ENCODE assay signal across 10 cellular contexts in the genomic region with DNA sequence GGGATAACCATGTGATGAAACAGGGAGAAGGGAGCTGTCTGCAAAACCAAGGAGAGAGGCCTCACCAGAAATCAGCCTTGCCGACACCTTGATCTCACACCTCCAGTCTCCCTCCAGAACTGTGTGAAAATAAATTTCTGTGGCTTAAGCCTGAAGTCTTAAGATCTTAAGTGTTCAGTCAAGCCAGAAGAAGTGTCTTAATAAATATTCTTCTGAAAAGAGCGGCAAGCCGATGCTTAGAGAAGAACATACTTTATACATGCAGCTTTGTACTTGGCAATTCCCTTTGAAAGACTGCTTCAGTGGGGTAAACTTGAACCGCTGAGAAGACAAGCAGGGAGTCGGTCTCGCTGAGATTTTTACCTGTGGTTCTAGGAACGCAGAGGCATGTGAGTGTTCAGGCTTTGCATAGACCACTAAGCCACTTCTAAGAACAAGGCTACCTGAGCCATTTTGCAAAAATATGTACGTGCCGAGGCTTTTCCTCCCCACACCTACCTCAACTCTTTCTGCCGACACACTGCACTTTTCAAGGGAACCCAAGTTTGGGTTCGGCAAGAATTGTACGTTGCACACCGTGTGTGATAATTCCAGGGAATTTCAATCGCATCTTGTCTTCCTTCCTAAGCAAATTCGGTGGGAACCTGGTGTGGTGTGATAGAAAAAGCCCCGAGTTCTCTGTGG. TPM values are rescaled to one million over a fixed set of nuclear protein-coding genes. Genes with fewer than 3 reads are reported as not detected.
A peak's percentile ranks its signal among the peaks of the same experiment; 100 is the strongest.
DNase-seq lines count a peak whose midpoint lies in the region; ATAC-seq and TF ChIP-seq lines count a peak whose summit lies in the region.
"Had no signal": no experiment of that assay in that cellular context is flagged by ENCODE, and none has a peak within 500 bp of the region (broad histone marks: within the 10 kb centered on the region; RNA-seq: fewer than 3 reads in every experiment).

No MANE protein-coding gene starts in this region.

- H3K4me2 ChIP-seq in DOHH2 (ENCODE audit: low read length), result peak overlapping the region; percentile 95

- H3K9me2 ChIP-seq in DOHH2 (replicated peaks; ENCODE audit: control insufficient read depth, low read length), result no peaks in the 10 kb centered on the region

- peaks cover 71% of the 10 kb centered on the region for H3K36me3 ChIP-seq in DOHH2 (ENCODE audit: control insufficient read depth, low read length)
- no peaks in the 10 kb centered on the region for H3K36me3 ChIP-seq in RWPE2 (ENCODE audit: low read depth)
- peaks cover 0 to 64% of the 10 kb centered on the region in 2 donors for H3K36me3 ChIP-seq in psoas muscle (ENCODE audit: insufficient read depth in 1 of 2, low read depth in 1 of 2)

- peaks cover 11% of the 10 kb centered on the region; the same call in 1 of the 2 replicates for H4K20me1 ChIP-seq in DOHH2 (ENCODE audit: control insufficient read depth, insufficient read depth, low read depth, low read length)

- no peak for ATAC-seq in RWPE2 (ENCODE audit: low read depth)
- ATAC-seq in psoas muscle, result no peak
- no peak for ATAC-seq in HG03565 (IDR thresholded peaks at IDR 0.05; ENCODE audit: unreplicated experiment)

- peaks cover 96% of the 10 kb centered on the region for H3K4me1 Mint-ChIP-seq in activated naive CD8-positive, alpha-beta T cell treated with anti-CD3 and anti-CD28 coated beads for 36 hours

- WGBS in psoas muscle, 3 donors, result 93 to 95% (median 94%) methylated on average over 16 of the region's 16 CpGs

- H3K4me1 ChIP-seq in DOHH2 (ENCODE audit: control insufficient read depth, low read length) (peaks cover 73% of the 10 kb centered on the region), RWPE2 (ENCODE audit: insufficient read depth, poor library complexity, severe bottlenecking) (peaks cover 34% of the 10 kb centered on the region), psoas muscle (peaks cover 25% of the 10 kb centered on the region)

- peaks cover 34% of the 10 kb centered on the region for H3F3A ChIP-seq in DOHH2 (ENCODE audit: control insufficient read depth, insufficient read depth)

- H3K27me3 ChIP-seq in DOHH2 (ENCODE audit: control insufficient read depth, low read length) (no peaks in the 10 kb centered on the region), RWPE2 (ENCODE audit: insufficient read depth, poor library complexity, severe bottlenecking) (no peaks in the 10 kb centered on the region), psoas muscle (ENCODE audit: insufficient read depth in 3 of 3, low read length in 2 of 3) (no peaks in the 10 kb centered on the region)

- H3K27ac ChIP-seq in DOHH2 (ENCODE audit: low read depth, low read length) (peak overlapping the region; percentile 91), RWPE2 (ENCODE audit: poor library complexity, severe bottlenecking) (peak overlapping the region; percentile 93), psoas muscle (no peak overlapping the region)

- no peak for DNase-seq in RWPE2 (ENCODE audit: low spot score)
- peak; percentile 43 for DNase-seq in activated naive CD8-positive, alpha-beta T cell treated with anti-CD3 and anti-CD28 coated beads for 36 hours
- DNase-seq in psoas muscle, result no peak
- DNase-seq in HCEC 1CT, result no peak
- no peak for DNase-seq in NCI-H2196 (lab: John Stamatoyannopoulos, UW; ENCODE audit: unreplicated experiment)
- DNase-seq in NCI-H82 (lab: John Stamatoyannopoulos, UW), result no peak
- DNase-seq: NCI-H1417; stimulated activated CD8-positive, alpha-beta memory T cell treated with anti-CD3 and anti-CD28 coated beads, Interleukin-4, amount 100 ng/mL, for 48 hours had no signal

- intact Hi-C loops in psoas muscle (cut with DNase I), result loop anchor here (5.0 to 10.0 kb wide), 4 partner anchors 153 to 982 kb away; no protein-coding TSS in a partner anchor

- peak overlapping the region; percentile 90 for H3K4me3 ChIP-seq in DOHH2 (ENCODE audit: low read length)
- no peak overlapping the region for H3K4me3 ChIP-seq in RWPE2 (ENCODE audit: severe bottlenecking)
- peak overlapping the region; percentile 80 for H3K4me3 ChIP-seq in psoas muscle

- peaks cover 5% of the 10 kb centered on the region for H3K27me3 Mint-ChIP-seq in activated naive CD8-positive, alpha-beta T cell treated with anti-CD3 and anti-CD28 coated beads for 36 hours

- peaks cover 13% of the 10 kb centered on the region for H3K36me3 Mint-ChIP-seq in activated naive CD8-positive, alpha-beta T cell treated with anti-CD3 and anti-CD28 coated beads for 36 hours

- no peaks in the 10 kb centered on the region for H3K9me3 Mint-ChIP-seq in activated naive CD8-positive, alpha-beta T cell treated with anti-CD3 and anti-CD28 coated beads for 36 hours

- no peak for TF ChIP-seq CTCF in DOHH2 (IDR thresholded peaks at IDR 0.05; ENCODE audit: low read depth, low read length, poor library complexity, severe bottlenecking)
- no peak for TF ChIP-seq CTCF in RWPE2 (IDR thresholded peaks at IDR 0.05; ENCODE audit: poor library complexity, severe bottlenecking)
- TF ChIP-seq CTCF in psoas muscle (IDR thresholded peaks at IDR 0.05), result no peak

- H3K4me3 Mint-ChIP-seq in activated naive CD8-positive, alpha-beta T cell treated with anti-CD3 and anti-CD28 coated beads for 36 hours, result peak overlapping the region; percentile 92

- peaks cover 88% of the 10 kb centered on the region for H3K79me2 ChIP-seq in DOHH2 (ENCODE audit: control insufficient read depth, low read length)

- H3K9me3 ChIP-seq in DOHH2 (ENCODE audit: control insufficient read depth, insufficient read depth, low read length) (no peaks in the 10 kb centered on the region), RWPE2 (ENCODE audit: severe bottlenecking) (no peaks in the 10 kb centered on the region), psoas muscle (no peaks in the 10 kb centered on the region)

- H3K27ac Mint-ChIP-seq in activated naive CD8-positive, alpha-beta T cell treated with anti-CD3 and anti-CD28 coated beads for 36 hours, result peak overlapping the region; percentile 89

RNA-seq across cellular contexts. Expression of gene RUNX1, which starts 3.4 kb away (rescaled TPM):
- 10 to 100 TPM; 16.6 to 18.0 TPM for total RNA-seq in activated naive CD8-positive, alpha-beta T cell treated with anti-CD3 and anti-CD28 coated beads for 36 hours
- total RNA-seq in psoas muscle, result 100 to 1,000 TPM in 1 of 4 donors, 10 to 100 TPM in 3; 30.1 to 230 (median 55.7) TPM
- 10 to 100 TPM in 2 of 3 donors, 1 to 10 TPM in 1; 8.7 to 19.2 (median 13.5) TPM for polyA plus RNA-seq in psoas muscle
